ENCODE assay signal across 22 cellular contexts in the genomic region with DNA sequence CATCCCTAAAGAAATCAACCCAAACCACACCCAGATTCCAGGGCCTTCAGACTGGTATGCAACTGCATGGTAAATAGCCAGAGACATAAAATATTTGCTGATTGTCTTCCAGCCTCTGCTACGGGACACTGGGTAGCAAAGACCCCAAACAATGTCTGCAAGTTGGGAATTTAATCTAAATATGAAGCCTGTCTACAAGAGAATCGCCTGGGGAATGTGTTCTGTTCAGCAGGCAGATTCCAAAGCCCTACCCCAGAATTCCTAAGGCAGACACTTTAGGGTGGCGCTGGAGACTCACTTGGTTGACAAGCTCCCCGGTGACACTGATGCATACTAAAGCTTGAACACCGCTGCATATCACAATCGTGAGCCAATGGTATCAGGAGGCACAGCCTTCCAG.
"Had no signal": no experiment of that assay in that cellular context is flagged by ENCODE, and none has a peak within 500 bp of the region (broad histone marks: within the 10 kb centered on the region; RNA-seq: fewer than 3 reads in every experiment).

No MANE protein-coding gene starts in this region.

- H3K36me3 ChIP-seq: ascending aorta, brain microvascular endothelial cell, Peyer's patch had no signal

- H3K4me3 ChIP-seq: ascending aorta, Peyer's patch had no signal

- DNase-seq: activated CD4-positive, alpha-beta T cell treated with anti-CD3 and anti-CD28 coated beads for 4 hours; activated CD4-positive, alpha-beta T cell treated with anti-CD3 and anti-CD28 coated beads, Interleukin-2, amount 50 U/mL, for 48 hours; activated CD8-positive, alpha-beta memory T cell treated with anti-CD3 and anti-CD28 coated beads, Interleukin-2, amount 10 ng/mL, durations not matched to agents 7 days and 5 days; activated effector memory CD4-positive, alpha-beta T cell treated with Interleukin-2 at 50 U/mL for 16 hours; activated naive CD4-positive, alpha-beta T cell; activated T-cell treated with anti-CD3 and anti-CD28 coated beads, Interleukin-2, amount 50 U/mL, for 24 hours; brain microvascular endothelial cell; cerebellar nuclear complex; KG1; NCI-H1092; NCI-H1694; NCI-H2029; NCI-H2107; NCI-H2171 treated with DMSO at 0.1 percent for 48 hours; NCI-H345; NCI-H510A; NCI-H526 treated with DMSO at 0.1 percent for 48 hours; OCI-M1; Peyer's patch; SHP77 had no signal

- H3K9me3 ChIP-seq: ascending aorta, Peyer's patch had no signal

- H3K27me3 ChIP-seq: ascending aorta, brain microvascular endothelial cell, Peyer's patch had no signal

- H3K4me1 ChIP-seq: ascending aorta, Peyer's patch had no signal

- H3K27ac ChIP-seq: ascending aorta, brain microvascular endothelial cell, Peyer's patch had no signal

- ATAC-seq: activated CD4-positive, CD25-positive, alpha-beta regulatory T cell treated with anti-CD3 and anti-CD28 coated beads, Interleukin-2, amount 50 U/mL, for 24 hours; activated CD8-positive, alpha-beta memory T cell treated with anti-CD3 and anti-CD28 coated beads, Interleukin-2, amount 10 ng/mL, durations not matched to agents 7 days and 5 days had no signal
